Comparison of ENCODE assay signal across 8 cellular contexts in genomic region chr4:48275247-48275646, GRCh38. TPM values are rescaled to one million over a fixed set of nuclear protein-coding genes. Genes with fewer than 3 reads are reported as not detected.
A peak's percentile ranks its signal among the peaks of the same experiment; 100 is the strongest.
DNase-seq lines count a peak whose midpoint lies in the region; ATAC-seq and TF ChIP-seq lines count a peak whose summit lies in the region.

No MANE protein-coding gene starts in this region.

- H3K36me3 Mint-ChIP-seq in activated T-helper 2 cell treated with anti-CD3 and anti-CD28 coated beads, Interferon-gamma antibody, Interleukin-2, Interleukin-4, amounts not matched to agents 10 μg/mL and 5 μg/mL and 100 μg/mL, durations not matched to agents 14 hours and 24 hours and 36 hours (ENCODE audit: low read depth) = no peaks in the 10 kb centered on the region

- intact Hi-C loops in activated T-helper 2 cell treated with anti-CD3 and anti-CD28 coated beads, Interferon-gamma antibody, Interleukin-2, Interleukin-4, amounts not matched to agents 10 μg/mL and 5 μg/mL and 100 μg/mL, durations not matched to agents 14 hours and 24 hours and 36 hours (cut with micrococcal nuclease) = no loop called here

- H3K4me3 ChIP-seq in fibroblast of the aortic adventitia (ENCODE audit: low read depth, low read length) = no peak overlapping the region

- H3K4me1 Mint-ChIP-seq in activated T-helper 2 cell treated with anti-CD3 and anti-CD28 coated beads, Interferon-gamma antibody, Interleukin-2, Interleukin-4, amounts not matched to agents 10 μg/mL and 5 μg/mL and 100 μg/mL, durations not matched to agents 14 hours and 24 hours and 36 hours (ENCODE audit: low read depth) = peaks cover 13% of the 10 kb centered on the region

- H3K9me3 Mint-ChIP-seq in activated T-helper 2 cell treated with anti-CD3 and anti-CD28 coated beads, Interferon-gamma antibody, Interleukin-2, Interleukin-4, amounts not matched to agents 10 μg/mL and 5 μg/mL and 100 μg/mL, durations not matched to agents 14 hours and 24 hours and 36 hours = no peaks in the 10 kb centered on the region

- H3K4me3 Mint-ChIP-seq in activated T-helper 2 cell treated with anti-CD3 and anti-CD28 coated beads, Interferon-gamma antibody, Interleukin-2, Interleukin-4, amounts not matched to agents 10 μg/mL and 5 μg/mL and 100 μg/mL, durations not matched to agents 14 hours and 24 hours and 36 hours (ENCODE audit: low read depth) = no peak overlapping the region

- ATAC-seq in HG02571 (IDR thresholded peaks at IDR 0.05; ENCODE audit: unreplicated experiment) = no peak

- no peak overlapping the region for H3K27ac Mint-ChIP-seq in activated T-helper 2 cell treated with anti-CD3 and anti-CD28 coated beads, Interferon-gamma antibody, Interleukin-2, Interleukin-4, amounts not matched to agents 10 μg/mL and 5 μg/mL and 100 μg/mL, durations not matched to agents 14 hours and 24 hours and 36 hours

- no peaks in the 10 kb centered on the region for H3K27me3 Mint-ChIP-seq in activated T-helper 2 cell treated with anti-CD3 and anti-CD28 coated beads, Interferon-gamma antibody, Interleukin-2, Interleukin-4, amounts not matched to agents 10 μg/mL and 5 μg/mL and 100 μg/mL, durations not matched to agents 14 hours and 24 hours and 36 hours (ENCODE audit: low read depth)

- TF ChIP-seq CTCF in GM12801 (IDR thresholded peaks at IDR 0.05; ENCODE audit: extremely low read depth, insufficient read length) (peak; percentile 26), fibroblast of the aortic adventitia (IDR thresholded peaks at IDR 0.05; ENCODE audit: insufficient read depth, low read length) (peak; percentile 72)

- peak; percentile 42 for DNase-seq in HCEC 1CT
- DNase-seq in OCI-M2 (lab: John Stamatoyannopoulos, UW; ENCODE audit: unreplicated experiment) = peak; percentile 11
- peak; percentile 52 for DNase-seq in fibroblast of the aortic adventitia (ENCODE audit: low read depth)
- DNase-seq in activated T-helper 2 cell treated with anti-CD3 and anti-CD28 coated beads, Interferon-gamma antibody, Interleukin-2, Interleukin-4, amounts not matched to agents 10 μg/mL and 5 μg/mL and 100 μg/mL, durations not matched to agents 14 hours and 24 hours and 36 hours (ENCODE audit: low spot score) = no peak
- no peak for DNase-seq in DMS153 treated with DMSO at 0.1 percent for 48 hours (lab: John Stamatoyannopoulos, UW; ENCODE audit: unreplicated experiment)
- no peak for DNase-seq in hippocampal formation (lab: John Stamatoyannopoulos, UW)

RNA-seq across cellular contexts. Expression of gene TEC, which starts 5.6 kb away (rescaled TPM):
- total RNA-seq in fibroblast of the aortic adventitia (ENCODE audit: low replicate concordance) = 0.72 and 3.5 TPM in 2 replicates
- total RNA-seq in activated T-helper 2 cell treated with anti-CD3 and anti-CD28 coated beads, Interferon-gamma antibody, Interleukin-2, Interleukin-4, amounts not matched to agents 10 μg/mL and 5 μg/mL and 100 μg/mL, durations not matched to agents 14 hours and 24 hours and 36 hours = 2.2 and 2.4 TPM in 2 replicates

Comparison
In these comparisons a context has a peak if more than half of its experiments do, and no peak if none do; other contexts are left out.
1. DNase-seq: peak in HCEC 1CT (single experiment), OCI-M2 (single experiment) and fibroblast of the aortic adventitia (single experiment); none in activated T-helper 2 cell treated with anti-CD3 and anti-CD28 coated beads, Interferon-gamma antibody, Interleukin-2, Interleukin-4, amounts not matched to agents 10 μg/mL and 5 μg/mL and 100 μg/mL, durations not matched to agents 14 hours and 24 hours and 36 hours (single experiment), DMS153 treated with DMSO at 0.1 percent for 48 hours (single experiment) and hippocampal formation (0 of 2).